In the genomic region with DNA sequence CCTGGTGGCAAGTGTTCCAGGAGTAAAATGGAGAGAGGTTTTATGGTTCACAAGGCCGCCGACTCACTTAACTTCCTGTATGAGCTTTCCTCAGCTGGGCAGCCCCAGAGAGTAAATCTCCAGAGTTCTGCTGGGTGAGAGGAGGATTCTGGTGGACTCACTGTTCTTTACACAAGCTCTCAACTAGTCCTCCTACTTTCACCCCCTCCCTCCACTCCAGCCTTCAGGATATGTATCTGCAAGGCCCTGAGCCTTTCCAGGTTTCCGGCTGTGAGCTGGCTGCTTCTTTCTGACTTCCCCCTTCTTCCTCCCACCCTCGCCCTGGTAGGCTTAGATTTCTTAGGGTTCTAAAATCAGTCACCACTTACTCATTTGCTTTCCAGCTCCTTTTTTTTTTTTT, we compare ENCODE assay signal across 11 cellular contexts. TPM values are rescaled to one million over a fixed set of nuclear protein-coding genes. Genes with fewer than 3 reads are reported as not detected.
A peak's percentile ranks its signal among the peaks of the same experiment; 100 is the strongest.
DNase-seq lines count a peak whose midpoint lies in the region; ATAC-seq and TF ChIP-seq lines count a peak whose summit lies in the region.
"Had no signal": no experiment of that assay in that cellular context is flagged by ENCODE, and none has a peak within 500 bp of the region (broad histone marks: within the 10 kb centered on the region; RNA-seq: fewer than 3 reads in every experiment).

No MANE protein-coding gene starts in this region.

- peaks cover 9% of the 10 kb centered on the region for H3K4me1 Mint-ChIP-seq in neural progenitor cell
- no peaks in the 10 kb centered on the region for H3K4me1 Mint-ChIP-seq in CD4-positive, alpha-beta T cell (ENCODE audit: low read depth)

- WGBS in adrenal gland, 4 donors = 55 to 63% (median 61%) methylated on average over 4 of the region's 4 CpGs

- H3K36me3 Mint-ChIP-seq in neural progenitor cell = no peaks in the 10 kb centered on the region
- H3K36me3 Mint-ChIP-seq in CD4-positive, alpha-beta T cell (ENCODE audit: low read depth) = no peaks in the 10 kb centered on the region
- H3K36me3 Mint-ChIP-seq: activated naive CD8-positive, alpha-beta T cell treated with anti-CD3 and anti-CD28 coated beads for 36 hours had no signal

- H3K9me3 Mint-ChIP-seq in neural progenitor cell = peaks cover 4% of the 10 kb centered on the region
- H3K9me3 Mint-ChIP-seq in CD4-positive, alpha-beta T cell = no peaks in the 10 kb centered on the region
- H3K9me3 Mint-ChIP-seq: activated naive CD8-positive, alpha-beta T cell treated with anti-CD3 and anti-CD28 coated beads for 36 hours had no signal

- CTCF ChIA-PET in CD4-positive, alpha-beta T cell (lab: Charles Lee) = interaction anchor here (1.1 kb wide), 1 partner anchor 9 kb away, joined by 3 read pairs; no protein-coding TSS in a partner anchor

- H3K4me2 ChIP-seq in neural progenitor cell = peak overlapping the region; percentile 28

- ATAC-seq in GM18907 (IDR thresholded peaks at IDR 0.05; ENCODE audit: unreplicated experiment) = peak; percentile 44
- ATAC-seq in CD4-positive, alpha-beta T cell (ENCODE audit: poor library complexity) = no peak
- ATAC-seq: heart left ventricle had no signal

- H3K4me1 ChIP-seq in adrenal gland (replicated peaks in 1 of 2) (no peaks in the 10 kb centered on the region), neural progenitor cell (peaks cover 13% of the 10 kb centered on the region)
- H3K4me1 ChIP-seq: heart left ventricle had no signal

- no peaks in the 10 kb centered on the region for H3K79me2 ChIP-seq in neural progenitor cell (ENCODE audit: low read depth)

- peak overlapping the region; percentile 24 to 64 (median 60) for H3K27ac ChIP-seq in adrenal gland
- H3K27ac ChIP-seq in neural progenitor cell = no peak overlapping the region
- H3K27ac ChIP-seq in CD4-positive, alpha-beta T cell (ENCODE audit: low read depth, low read length) = no peak overlapping the region
- H3K27ac ChIP-seq: heart left ventricle, neutrophil had no signal

- H3K36me3 ChIP-seq in adrenal gland (replicated peaks in 1 of 2) (no peaks in the 10 kb centered on the region), neural progenitor cell (no peaks in the 10 kb centered on the region)
- H3K36me3 ChIP-seq: heart left ventricle, neutrophil had no signal

- TF ChIP-seq CTCF in adrenal gland (IDR thresholded peaks at IDR 0.05) = no peak
- no peak for TF ChIP-seq CTCF in neural progenitor cell (IDR thresholded peaks at IDR 0.05)
- TF ChIP-seq CTCF in CD4-positive, alpha-beta T cell (IDR thresholded peaks at IDR 0.05) = no peak

- no peak overlapping the region for H3K4me3 Mint-ChIP-seq in neural progenitor cell
- H3K4me3 Mint-ChIP-seq in CD4-positive, alpha-beta T cell = no peak overlapping the region
- H3K4me3 Mint-ChIP-seq: activated naive CD8-positive, alpha-beta T cell treated with anti-CD3 and anti-CD28 coated beads for 36 hours had no signal

- no peaks in the 10 kb centered on the region for H3F3A ChIP-seq in neural progenitor cell (ENCODE audit: low read depth)

- H2AFZ ChIP-seq in neural progenitor cell (replicated peaks) = peak overlapping the region; percentile 53

- TF ChIP-seq POLR2A in adrenal gland (IDR thresholded peaks at IDR 0.05) = peak in 1 of 2 donors; percentile 15

- peak; percentile 41 for DNase-seq in HPDE6-E6E7 (ENCODE audit: extremely low spot score)
- DNase-seq in adrenal gland = peak in 6 of 7 donors; percentile 30 to 67 (median 53)
- DNase-seq in neural progenitor cell (ENCODE audit: low spot score) = no peak
- no peak for DNase-seq in pons (ENCODE audit: low spot score)
- no peak for DNase-seq in activated CD4-positive, CD25-positive, alpha-beta regulatory T cell treated with anti-CD3 and anti-CD28 coated beads, Interleukin-2, amount 50 U/mL, for 72 hours
- no peak for DNase-seq in CD4-positive, alpha-beta T cell
- DNase-seq: activated naive CD8-positive, alpha-beta T cell treated with anti-CD3 and anti-CD28 coated beads for 36 hours; heart left ventricle; NCI-H1092 treated with DMSO at 0.1 percent for 48 hours had no signal

- peak overlapping the region; percentile 26 for H3K27ac Mint-ChIP-seq in neural progenitor cell
- H3K27ac Mint-ChIP-seq in CD4-positive, alpha-beta T cell = no peak overlapping the region
- H3K27ac Mint-ChIP-seq: activated naive CD8-positive, alpha-beta T cell treated with anti-CD3 and anti-CD28 coated beads for 36 hours had no signal

- H3K4me3 ChIP-seq in adrenal gland (peak overlapping the region in 1 of 4 donors; percentile 25), neural progenitor cell (no peak overlapping the region)
- H3K4me3 ChIP-seq: heart left ventricle had no signal

- H4K20me1 ChIP-seq in neural progenitor cell (ENCODE audit: low read depth) = no peaks in the 10 kb centered on the region

- H3K27me3 Mint-ChIP-seq in neural progenitor cell (ENCODE audit: insufficient read depth, low read depth) = no peaks in the 10 kb centered on the region
- no peaks in the 10 kb centered on the region for H3K27me3 Mint-ChIP-seq in CD4-positive, alpha-beta T cell
- H3K27me3 Mint-ChIP-seq: activated naive CD8-positive, alpha-beta T cell treated with anti-CD3 and anti-CD28 coated beads for 36 hours had no signal

- H3K9me3 ChIP-seq in adrenal gland (replicated peaks in 1 of 3) (no peaks in the 10 kb centered on the region), neural progenitor cell (ENCODE audit: low read depth) (no peaks in the 10 kb centered on the region)
- no peaks in the 10 kb centered on the region for H3K9me3 ChIP-seq in CD4-positive, alpha-beta T cell (ENCODE audit: control insufficient read depth, low read length)
- H3K9me3 ChIP-seq: neutrophil had no signal

- no peak overlapping the region for H3K9ac ChIP-seq in neural progenitor cell

- H3K27me3 ChIP-seq in adrenal gland = no peaks in the 10 kb centered on the region
- H3K27me3 ChIP-seq in neural progenitor cell = no peaks in the 10 kb centered on the region
- no peaks in the 10 kb centered on the region for H3K27me3 ChIP-seq in CD4-positive, alpha-beta T cell (ENCODE audit: control insufficient read depth, insufficient read depth, low read length)
- H3K27me3 ChIP-seq: heart left ventricle, neutrophil had no signal

- POLR2A ChIA-PET in CD4-positive, alpha-beta T cell (lab: Charles Lee) = no interaction called here

- intact Hi-C loops in adrenal gland (cut with DNase I) = no loop called here
- intact Hi-C loops in CD4-positive, alpha-beta T cell (cut with DNase I, micrococcal nuclease) = no loop called here

RNA-seq across cellular contexts. Expression of gene EML6, which starts 34.0 kb away (rescaled TPM):
- total RNA-seq in adrenal gland (10 to 100 TPM in 6 of 8 donors, 1 to 10 TPM in 2; 6.5 to 19.3 (median 11.3) TPM), neural progenitor cell (ENCODE audit: low replicate concordance) (0.39 and 1.6 TPM in 2 replicates)
- 10 to 100 TPM in 1 of 3 donors, 1 to 10 TPM in 2; 6.0 to 10.9 (median 6.2) TPM for polyA plus RNA-seq in adrenal gland
- under 1 TPM; 0.22 to 0.34 TPM for total RNA-seq in CD4-positive, alpha-beta T cell

Comparison
In these comparisons a context has a peak if more than half of its experiments do, and no peak if none do; other contexts are left out.
1. DNase-seq: peak in HPDE6-E6E7 (single experiment) and adrenal gland (6 of 7); none in neural progenitor cell (single experiment), pons (single experiment), activated CD4-positive, CD25-positive, alpha-beta regulatory T cell treated with anti-CD3 and anti-CD28 coated beads, Interleukin-2, amount 50 U/mL, for 72 hours (single experiment) and CD4-positive, alpha-beta T cell (0 of 10).
2. H3K27ac ChIP-seq: peak in adrenal gland (5 of 5); none in neural progenitor cell (single experiment) and CD4-positive, alpha-beta T cell (single experiment).